Comparison of ENCODE assay signal across 19 cellular contexts in genomic region chr1:223430221-223430620, GRCh38. TPM values are rescaled to one million over a fixed set of nuclear protein-coding genes. Genes with fewer than 3 reads are reported as not detected.
"Had no signal": no experiment of that assay in that cellular context is flagged by ENCODE, and none has a peak within 500 bp of the region (broad histone marks: within the 10 kb centered on the region; RNA-seq: fewer than 3 reads in every experiment).

No MANE protein-coding gene starts in this region.

- H3K4me1 Mint-ChIP-seq: immature natural killer cell; stimulated activated naive B cell treated with anti-CD40 and anti-IgM and Interleukin-4, amounts not matched to agents 10 μg/mL and 1 μg/mL and 100 μg/mL, for 72 hours had no signal

- H3K36me3 Mint-ChIP-seq: immature natural killer cell; stimulated activated naive B cell treated with anti-CD40 and anti-IgM and Interleukin-4, amounts not matched to agents 10 μg/mL and 1 μg/mL and 100 μg/mL, for 72 hours; type B pancreatic cell had no signal

- H3K4me3 ChIP-seq: lung had no signal

- FAIRE-seq: colon had no signal

- H3K27me3 Mint-ChIP-seq: activated T-helper 17 cell treated with anti-CD3 and anti-CD28 coated beads, Interleukin-2, amount 50 U/mL, for 72 hours; type B pancreatic cell had no signal

- H3K27ac Mint-ChIP-seq: activated T-helper 17 cell treated with anti-CD3 and anti-CD28 coated beads, Interleukin-2, amount 50 U/mL, for 72 hours; immature natural killer cell; stimulated activated naive B cell treated with anti-CD40 and anti-IgM and Interleukin-4, amounts not matched to agents 10 μg/mL and 1 μg/mL and 100 μg/mL, for 72 hours; type B pancreatic cell had no signal

- ATAC-seq: activated T-helper 17 cell treated with anti-CD3 and anti-CD28 coated beads, Interleukin-2, amount 50 U/mL, for 72 hours; stimulated activated naive B cell treated with anti-CD40 and anti-IgM and Interleukin-4, amounts not matched to agents 10 μg/mL and 1 μg/mL and 100 μg/mL, for 72 hours had no signal

- H3K4me3 Mint-ChIP-seq: activated T-helper 17 cell treated with anti-CD3 and anti-CD28 coated beads, Interleukin-2, amount 50 U/mL, for 72 hours; immature natural killer cell; neural crest cell; stimulated activated naive B cell treated with anti-CD40 and anti-IgM and Interleukin-4, amounts not matched to agents 10 μg/mL and 1 μg/mL and 100 μg/mL, for 72 hours; type B pancreatic cell had no signal

- DNase-seq: activated CD4-positive, alpha-beta T cell treated with anti-CD3 and anti-CD28 coated beads for 1 hour; activated CD4-positive, alpha-beta T cell treated with anti-CD3 and anti-CD28 coated beads, Interleukin-2, amount 50 U/mL, for 4 hours; activated naive CD4-positive, alpha-beta T cell treated with Interleukin-2 at 50 U/mL for 16 hours; foreskin melanocyte; immature natural killer cell; left cardiac atrium; midbrain; stimulated activated CD4-positive, alpha-beta T cell treated with anti-CD3 and anti-CD28 coated beads, Interleukin-2, amount 100 ng/mL, for 48 hours; stimulated activated naive B cell treated with anti-CD40 and anti-IgM and Interleukin-4, amounts not matched to agents 10 μg/mL and 1 μg/mL and 100 μg/mL, for 72 hours; T1000 had no signal

- H3K27ac ChIP-seq: VCaP had no signal

RNA-seq across cellular contexts. Expression of gene CCDC185, which starts 37.0 kb away (rescaled TPM):
- total RNA-seq: activated T-helper 17 cell treated with anti-CD3 and anti-CD28 coated beads, Interleukin-2, amount 50 U/mL, for 72 hours; fibroblast of lung; lung; neural crest cell; osteocyte; SK-MEL-5 had no signal
- polyA plus RNA-seq: fibroblast of lung, immature natural killer cell, lung had no signal
